8 cellular contexts compared by ENCODE assay signal in the genomic region with DNA sequence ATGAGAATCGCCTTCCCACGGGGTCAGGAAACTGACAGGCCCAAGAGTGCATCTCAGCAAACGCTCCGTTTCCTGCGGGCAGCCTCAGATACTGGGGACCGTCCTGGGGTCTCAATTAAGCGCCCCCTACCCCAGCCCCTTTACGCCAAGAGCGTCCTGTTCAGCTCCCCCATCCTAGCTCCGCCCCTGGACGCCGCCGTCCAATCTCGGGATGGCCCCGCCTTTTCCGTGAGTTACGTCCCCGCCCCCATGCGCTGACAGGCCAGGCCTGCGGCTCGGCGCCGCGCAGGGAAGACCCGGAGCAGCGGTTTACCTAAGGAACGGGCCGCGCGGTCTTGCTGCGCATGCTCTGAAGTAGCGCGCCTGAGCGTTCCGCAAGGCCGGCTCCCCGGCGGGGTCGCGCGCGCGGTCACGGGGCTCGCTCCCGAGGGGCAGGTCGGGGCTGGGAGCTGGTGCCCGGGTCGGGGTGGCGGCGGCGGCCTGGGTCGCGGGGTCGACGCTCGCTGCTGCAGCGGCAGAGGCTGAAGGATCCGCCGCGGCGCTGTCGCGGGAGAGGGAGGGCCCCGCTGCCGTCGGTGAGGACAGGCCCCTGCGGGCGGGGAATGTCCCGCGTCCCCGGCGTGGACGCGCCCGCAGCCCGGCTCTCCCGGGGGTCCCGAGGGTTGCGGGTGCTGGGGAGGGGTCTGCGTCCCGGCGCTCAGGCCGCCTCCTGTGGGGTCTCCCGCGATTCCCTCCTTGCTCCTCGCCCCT. TPM values are rescaled to one million over a fixed set of nuclear protein-coding genes. Genes with fewer than 3 reads are reported as not detected.
DNase-seq lines count a peak whose midpoint lies in the region; ATAC-seq and TF ChIP-seq lines count a peak whose summit lies in the region.

A gene with protein sequence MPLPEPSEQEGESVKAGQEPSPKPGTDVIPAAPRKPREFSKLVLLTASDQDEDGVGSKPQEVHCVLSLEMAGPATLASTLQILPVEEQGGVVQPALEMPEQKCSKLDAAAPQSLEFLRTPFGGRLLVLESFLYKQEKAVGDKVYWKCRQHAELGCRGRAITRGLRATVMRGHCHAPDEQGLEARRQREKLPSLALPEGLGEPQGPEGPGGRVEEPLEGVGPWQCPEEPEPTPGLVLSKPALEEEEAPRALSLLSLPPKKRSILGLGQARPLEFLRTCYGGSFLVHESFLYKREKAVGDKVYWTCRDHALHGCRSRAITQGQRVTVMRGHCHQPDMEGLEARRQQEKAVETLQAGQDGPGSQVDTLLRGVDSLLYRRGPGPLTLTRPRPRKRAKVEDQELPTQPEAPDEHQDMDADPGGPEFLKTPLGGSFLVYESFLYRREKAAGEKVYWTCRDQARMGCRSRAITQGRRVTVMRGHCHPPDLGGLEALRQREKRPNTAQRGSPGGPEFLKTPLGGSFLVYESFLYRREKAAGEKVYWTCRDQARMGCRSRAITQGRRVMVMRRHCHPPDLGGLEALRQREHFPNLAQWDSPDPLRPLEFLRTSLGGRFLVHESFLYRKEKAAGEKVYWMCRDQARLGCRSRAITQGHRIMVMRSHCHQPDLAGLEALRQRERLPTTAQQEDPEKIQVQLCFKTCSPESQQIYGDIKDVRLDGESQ (plus strand): TSS at position 352 of the 750 bp plus-strand sequence. CDS start 17,755 bp downstream, outside the sequence.

- H3K9ac ChIP-seq in H9 (ENCODE audit: extremely low read depth, insufficient read length, low read length) = peak within 1 kb of the TSS; percentile 70

- peak; percentile 73 for TF ChIP-seq POLR2A in Raji (IDR thresholded peaks at IDR 0.05; ENCODE audit: insufficient read depth, low read depth, low read length)

- H3K56ac ChIP-seq in H9 (ENCODE audit: insufficient read length, low read depth, low read length) = no peak within 1 kb of the TSS

- H3K79me1 ChIP-seq in H9 (ENCODE audit: insufficient read depth, low read depth, low read length, poor library complexity, severe bottlenecking) = no peaks in the 10 kb centered on the region

- no peak for TF ChIP-seq CTCF in H9 (conservative IDR thresholded peaks at IDR 0.05)
- TF ChIP-seq CTCF in fibroblast of mammary gland (conservative IDR thresholded peaks at IDR 0.05; ENCODE audit: control insufficient read depth, insufficient read depth, low read depth, low read length) = no peak
- TF ChIP-seq CTCF in natural killer cell (IDR thresholded peaks at IDR 0.05) = no peak

- H3K36me3 Mint-ChIP-seq in H9 (ENCODE audit: insufficient read depth in 1 of 3, low read depth in 3 of 3) = peaks cover 3 to 11% (median 10%) of the 10 kb centered on the region in 3 experiments
- no peaks in the 10 kb centered on the region for H3K36me3 Mint-ChIP-seq in natural killer cell

- H3K4me2 ChIP-seq in H9 (ENCODE audit: insufficient read depth, insufficient read length, low read length) = peak within 1 kb of the TSS; percentile 98

- peak within 1 kb of the TSS; percentile 82 for H3K4me3 ChIP-seq in fibroblast of mammary gland (ENCODE audit: control insufficient read depth, low read depth, low read length)

- DNase-seq in ELR (ENCODE audit: low read depth) (peak; percentile 98), H9 (peak; percentile 98), M059J (ENCODE audit: low read depth) (peak; percentile 95), fibroblast of mammary gland (ENCODE audit: low read depth) (peak; percentile 96), natural killer cell (peak; percentile 96)
- DNase-seq in activated T-helper 9 cell treated with anti-CD3 and anti-CD28 coated beads, Interleukin-2, amount 50 U/mL, for 16 hours (ENCODE audit: low read depth) = peak; percentile 98
- peak; percentile 94 to 97 (median 96) for DNase-seq in stimulated activated naive CD4-positive, alpha-beta T cell (lab: John Stamatoyannopoulos, UW)

- H3K9me3 Mint-ChIP-seq in H9 (no peaks in the 10 kb centered on the region), natural killer cell (no peaks in the 10 kb centered on the region)

- no peak within 1 kb of the TSS for H3K27ac ChIP-seq in H9 (ENCODE audit: insufficient read length, low read depth, low read length)

- H3K4me1 Mint-ChIP-seq in H9 (peaks cover 11 to 12% of the 10 kb centered on the region in 2 experiments), natural killer cell (peaks cover 19 to 26% of the 10 kb centered on the region in 2 donors)

- no peak within 1 kb of the TSS for H2AFZ ChIP-seq in H9 (ENCODE audit: low read length)

- H3K9me3 ChIP-seq in H9 (ENCODE audit: control insufficient read depth, low read depth, low read length) = no peaks in the 10 kb centered on the region

- H3K79me2 ChIP-seq in H9 (ENCODE audit: insufficient read depth, low read length) = no peaks in the 10 kb centered on the region; the same call in 1 of the 2 replicates

- H2AK5ac ChIP-seq in H9 (ENCODE audit: insufficient read length, low read length) = no peak within 1 kb of the TSS

- H4K20me1 ChIP-seq in H9 (ENCODE audit: control insufficient read depth, insufficient read depth, insufficient read length) = no peaks in the 10 kb centered on the region

- no peak within 1 kb of the TSS for H3K14ac ChIP-seq in H9 (ENCODE audit: insufficient read depth, low read length)

- H3K23ac ChIP-seq in H9 (ENCODE audit: insufficient read length, low read depth, low read length) = no peak within 1 kb of the TSS

- H3K18ac ChIP-seq in H9 (ENCODE audit: insufficient read length, low read depth, low read length) = peak within 1 kb of the TSS; percentile 2

- no peak within 1 kb of the TSS for H2BK120ac ChIP-seq in H9 (ENCODE audit: low read depth, low read length, poor library complexity, severe bottlenecking)

- H3K27me3 ChIP-seq in H9 (ENCODE audit: insufficient read depth, low read length) = peaks cover 3% of the 10 kb centered on the region; the same call in 1 of the 2 replicates

- H4K91ac ChIP-seq in H9 (ENCODE audit: insufficient read length, low read depth, low read length) = no peak within 1 kb of the TSS

- H3K27me3 Mint-ChIP-seq in H9 (ENCODE audit: low read depth) = peaks cover 18% of the 10 kb centered on the region
- no peaks in the 10 kb centered on the region for H3K27me3 Mint-ChIP-seq in natural killer cell (ENCODE audit: low read depth in 2 of 2)

- H3K4me1 ChIP-seq in H9 (ENCODE audit: insufficient read depth, low read length) = peaks cover 3% of the 10 kb centered on the region; the same call in 1 of the 2 replicates

- H3T11ph ChIP-seq in H9 (ENCODE audit: low read length) = no peak within 1 kb of the TSS

- no peak within 1 kb of the TSS for H3K4ac ChIP-seq in H9 (ENCODE audit: low read depth, low read length)

- intact Hi-C loops in natural killer cell (cut with micrococcal nuclease) = loop anchor here (5.0 kb wide), 1 partner anchor 44 kb away; no protein-coding TSS in a partner anchor

- H4K5ac ChIP-seq in H9 (ENCODE audit: insufficient read length, low read depth, low read length) = no peak within 1 kb of the TSS

- H3K4me3 Mint-ChIP-seq in H9 (peak within 1 kb of the TSS; percentile 79 to 92), natural killer cell (peak within 1 kb of the TSS; percentile 95)

- no peak within 1 kb of the TSS for H4K8ac ChIP-seq in H9 (replicated peaks; ENCODE audit: insufficient read length, low read depth, low read length)

- no peak within 1 kb of the TSS for H2BK5ac ChIP-seq in H9 (ENCODE audit: insufficient read length, low read length)

- WGBS in H9 (ENCODE audit: extremely low coverage, insufficient read length, low lambda C conversion rate) = no CpG with 5 or more reads among the region's 87 CpGs

- peak; percentile 95 to 99 (median 96) for ATAC-seq in natural killer cell

- no peak within 1 kb of the TSS for H2BK20ac ChIP-seq in H9 (ENCODE audit: low read depth, low read length, poor library complexity, severe bottlenecking)

- H3K27ac Mint-ChIP-seq in H9 (peak within 1 kb of the TSS in 1 of 3 experiments; percentile 68; a peak in 1 of 7 replicates), natural killer cell (peak within 1 kb of the TSS; percentile 88 to 95)

- peaks cover 5% of the 10 kb centered on the region for H3K23me2 ChIP-seq in H9 (ENCODE audit: insufficient read length, low read depth, low read length, poor library complexity, severe bottlenecking)

- H2BK15ac ChIP-seq in H9 (ENCODE audit: low read depth, low read length) = no peak within 1 kb of the TSS

- no peak within 1 kb of the TSS for H2BK12ac ChIP-seq in H9 (ENCODE audit: insufficient read length, low read depth, low read length)

RNA-seq across cellular contexts. Expression of the gene that starts here (rescaled TPM):
- 12.5 and 13.0 TPM in 2 replicates for total RNA-seq in H9 (2021)
- 27.0 and 34.0 TPM in 2 replicates for total RNA-seq in M059J (2014; rRNA removed; shearing (Covaris generic))
- total RNA-seq in natural killer cell = 100 to 1,000 TPM in 2 of 3 donors, 10 to 100 TPM in 1; 85.1 to 148 (median 130) TPM
